Comparison of ENCODE assay signal across 9 cellular contexts in the genomic region with DNA sequence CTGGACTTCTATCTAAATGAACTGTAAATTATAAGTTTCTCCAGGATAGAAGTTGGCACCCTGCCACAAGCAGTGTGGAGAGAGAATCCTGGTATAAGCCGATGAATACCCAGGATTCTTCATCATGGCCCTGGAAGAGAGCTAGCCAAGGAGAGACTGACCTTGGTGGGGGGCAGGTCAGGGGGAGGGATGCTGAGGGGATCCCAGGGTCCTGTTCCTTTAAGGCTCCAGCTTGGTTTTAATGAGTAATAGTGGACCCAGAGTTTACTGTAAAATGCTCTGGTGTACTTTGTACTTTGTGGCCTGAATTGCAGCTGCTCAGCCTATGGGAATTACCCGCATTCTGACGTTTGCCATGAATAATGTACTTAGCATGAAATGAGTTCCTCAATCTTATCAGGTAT. TPM values are rescaled to one million over a fixed set of nuclear protein-coding genes. Genes with fewer than 3 reads are reported as not detected.
DNase-seq lines count a peak whose midpoint lies in the region; ATAC-seq, FAIRE-seq and TF ChIP-seq lines count a peak whose summit lies in the region.
"Had no signal": no experiment of that assay in that cellular context is flagged by ENCODE, and none has a peak within 500 bp of the region (broad histone marks: within the 10 kb centered on the region; RNA-seq: fewer than 3 reads in every experiment).

No MANE protein-coding gene starts in this region.

- peak overlapping the region; percentile 61 to 91 (median 84) for H3K27ac ChIP-seq in body of pancreas

- peak; percentile 53 to 81 (median 72) for DNase-seq in body of pancreas
- DNase-seq in retinal pigment epithelial cell (ENCODE audit: low read depth): peak; percentile 86
- DNase-seq in HAP-1 (ENCODE audit: low spot score in 2 of 2): no peak
- no peak for DNase-seq in COR-L47 (lab: John Stamatoyannopoulos, UW)
- no peak for DNase-seq in D721Med (ENCODE audit: insufficient read length, low spot score)
- DNase-seq: activated naive CD4-positive, alpha-beta T cell treated with anti-CD3 and anti-CD28 coated beads, Interleukin-2, amount 50 U/mL, for 16 hours had no signal

- in situ Hi-C loops in HAP-1 (cut with MboI; ENCODE audit: low sequenced_read_pairs): no loop called here

- TF ChIP-seq POLR2A in body of pancreas (IDR thresholded peaks at IDR 0.05): no peak

- no peak for FAIRE-seq in D721Med (lab: Jason Lieb, UNC)

- H3K36me3 ChIP-seq in body of pancreas (replicated peaks in 1 of 2; ENCODE audit: insufficient read depth in 1 of 2, low read depth in 2 of 2) (no peaks in the 10 kb centered on the region), HAP-1 (replicated peaks) (no peaks in the 10 kb centered on the region)

- intact Hi-C loops in body of pancreas (cut with DNase I): no loop called here

- no peaks in the 10 kb centered on the region for H3K9me3 ChIP-seq in body of pancreas
- no peaks in the 10 kb centered on the region for H3K9me3 ChIP-seq in HAP-1

- ATAC-seq in GM18907 (IDR thresholded peaks at IDR 0.05; ENCODE audit: unreplicated experiment) (peak; percentile 53), HG03159 (IDR thresholded peaks at IDR 0.05; ENCODE audit: unreplicated experiment) (peak; percentile 52), body of pancreas (peak; percentile 89), GM19035 (IDR thresholded peaks at IDR 0.05; ENCODE audit: unreplicated experiment) (no peak)

- TF ChIP-seq CTCF in body of pancreas (IDR thresholded peaks at IDR 0.05) (no peak), retinal pigment epithelial cell (conservative IDR thresholded peaks at IDR 0.05; ENCODE audit: low read depth, low read length) (no peak), D721Med (IDR thresholded peaks at IDR 0.05; ENCODE audit: insufficient read depth, missing control alignments) (no peak)

- 8 to 9% methylated on average over 3 of the region's 3 CpGs for WGBS in body of pancreas, 2 donors

- H3K4me3 ChIP-seq in body of pancreas: no peak overlapping the region
- H3K4me3 ChIP-seq in retinal pigment epithelial cell (ENCODE audit: low read length): no peak overlapping the region
- H3K4me3 ChIP-seq in HAP-1: no peak overlapping the region

- no peaks in the 10 kb centered on the region for H3K27me3 ChIP-seq in body of pancreas
- H3K27me3 ChIP-seq in HAP-1 (ENCODE audit: low read depth): peaks cover 5% of the 10 kb centered on the region

- H3K4me1 ChIP-seq in body of pancreas: peaks cover 86% of the 10 kb centered on the region
- no peaks in the 10 kb centered on the region for H3K4me1 ChIP-seq in HAP-1

RNA-seq across cellular contexts. Expression of gene RASSF6, which starts 16.9 kb away (rescaled TPM):
- total RNA-seq in body of pancreas: 10 to 100 TPM in 1 of 2 donors, 1 to 10 TPM in 1; 5.3 to 10.1 TPM

Comparison
In these comparisons a context has a peak if more than half of its experiments do, and no peak if none do; other contexts are left out.
1. DNase-seq: peak in body of pancreas (4 of 4) and retinal pigment epithelial cell (single experiment); none in HAP-1 (0 of 2), COR-L47 (single experiment) and D721Med (single experiment).